In genomic region chr18:7684357-7684756, GRCh38 we compare ENCODE assay signal across 20 cellular contexts.
DNase-seq lines count a peak whose midpoint lies in the region; ATAC-seq, FAIRE-seq and TF ChIP-seq lines count a peak whose summit lies in the region.
"Had no signal": no experiment of that assay in that cellular context is flagged by ENCODE, and none has a peak within 500 bp of the region (broad histone marks: within the 10 kb centered on the region; RNA-seq: fewer than 3 reads in every experiment).

No MANE protein-coding gene starts in this region.

- FAIRE-seq in astrocyte (lab: Jason Lieb, UNC), result no peak
- FAIRE-seq: A204.1, GM12892, GM18507, HepG2 had no signal

- peaks cover 2% of the 10 kb centered on the region for H3K9me3 Mint-ChIP-seq in astrocyte (ENCODE audit: unreplicated experiment)
- H3K9me3 Mint-ChIP-seq: H9 had no signal

- WGBS in heart right ventricle, 2 donors, result 55 to 63% methylated on average over 4 of the region's 4 CpGs

- peaks cover 2% of the 10 kb centered on the region for H3K36me3 Mint-ChIP-seq in astrocyte (ENCODE audit: low read depth, unreplicated experiment)
- H3K36me3 Mint-ChIP-seq: CD14-positive monocyte; CD4-positive, alpha-beta memory T cell; IgD-negative memory B cell had no signal

- intact Hi-C loops in heart right ventricle (cut with DNase I), result no loop called here

- DNase-seq in heart right ventricle, result no peak
- DNase-seq in right atrium auricular region (ENCODE audit: low spot score), result no peak
- no peak for DNase-seq in RWPE2 (ENCODE audit: low spot score)
- no peak for DNase-seq in astrocyte (ENCODE audit: low read depth)
- no peak for DNase-seq in foreskin keratinocyte
- DNase-seq in stimulated activated CD4-positive, alpha-beta T cell treated with anti-CD3 and anti-CD28 coated beads, Interleukin-4, amount 100 ng/mL, for 4 hours, result no peak
- DNase-seq in activated CD4-positive, alpha-beta T cell treated with anti-CD3 and anti-CD28 coated beads for 48 hours, result no peak
- DNase-seq: CD4-positive, alpha-beta memory T cell; DMS153; DMS79; GDM1 had no signal

- peaks cover 19% of the 10 kb centered on the region for H3K4me1 Mint-ChIP-seq in astrocyte (ENCODE audit: low read depth, unreplicated experiment)
- H3K4me1 Mint-ChIP-seq: CD14-positive monocyte; CD4-positive, alpha-beta memory T cell; IgD-negative memory B cell had no signal

- H3K27me3 ChIP-seq in heart right ventricle (no peaks in the 10 kb centered on the region), right atrium auricular region (no peaks in the 10 kb centered on the region), RWPE2 (ENCODE audit: insufficient read depth, poor library complexity, severe bottlenecking) (no peaks in the 10 kb centered on the region), astrocyte (ENCODE audit: insufficient read depth, low read length) (no peaks in the 10 kb centered on the region), foreskin keratinocyte (no peaks in the 10 kb centered on the region)
- H3K27me3 ChIP-seq: BLaER1 had no signal

- H4K20me1 ChIP-seq in astrocyte (ENCODE audit: insufficient read depth, low read length), result peaks cover 5% of the 10 kb centered on the region
- H4K20me1 ChIP-seq: BLaER1 had no signal

- H2AFZ ChIP-seq in astrocyte (ENCODE audit: low read depth, low read length), result no peak overlapping the region

- ATAC-seq in heart right ventricle, result peak in 4 of 8 donors; percentile 22 to 61 (median 24)
- no peak for ATAC-seq in RWPE2 (ENCODE audit: low read depth)
- no peak for ATAC-seq in foreskin keratinocyte
- no peak for ATAC-seq in GM19467 (IDR thresholded peaks at IDR 0.05; ENCODE audit: unreplicated experiment)
- ATAC-seq: HepG2 had no signal

- TF ChIP-seq CTCF in heart right ventricle (IDR thresholded peaks at IDR 0.05) (no peak), right atrium auricular region (IDR thresholded peaks at IDR 0.05) (no peak), RWPE2 (IDR thresholded peaks at IDR 0.05; ENCODE audit: poor library complexity, severe bottlenecking) (no peak), astrocyte (IDR thresholded peaks at IDR 0.05; ENCODE audit: insufficient read depth, low read depth, low read length) (no peak), foreskin keratinocyte (conservative IDR thresholded peaks at IDR 0.05) (no peak)

- H3K27me3 Mint-ChIP-seq in astrocyte (ENCODE audit: low read depth, unreplicated experiment), result no peaks in the 10 kb centered on the region
- H3K27me3 Mint-ChIP-seq: CD4-positive, alpha-beta memory T cell; IgD-negative memory B cell had no signal

- H3K27ac ChIP-seq in heart right ventricle (peak overlapping the region in 8 of 10 donors; percentile 7 to 73 (median 54)), right atrium auricular region (peak overlapping the region in 1 of 2 donors; percentile 61), RWPE2 (ENCODE audit: poor library complexity, severe bottlenecking) (peak overlapping the region; percentile 50), astrocyte (ENCODE audit: low read depth, low read length) (no peak overlapping the region), foreskin keratinocyte (peak overlapping the region; percentile 53)
- H3K27ac ChIP-seq: BLaER1 had no signal

- no peaks in the 10 kb centered on the region for H3K9me3 ChIP-seq in heart right ventricle
- no peaks in the 10 kb centered on the region for H3K9me3 ChIP-seq in right atrium auricular region
- H3K9me3 ChIP-seq in RWPE2 (ENCODE audit: severe bottlenecking), result no peaks in the 10 kb centered on the region
- H3K9me3 ChIP-seq in astrocyte (ENCODE audit: insufficient read depth, low read depth, low read length), result no peaks in the 10 kb centered on the region
- H3K9me3 ChIP-seq: BLaER1 had no signal

- H3K4me1 ChIP-seq in heart right ventricle (peaks cover 6 to 90% (median 52%) of the 10 kb centered on the region in 9 donors), right atrium auricular region (peaks cover 4 to 27% of the 10 kb centered on the region in 2 donors), RWPE2 (ENCODE audit: insufficient read depth, poor library complexity, severe bottlenecking) (peaks cover 11% of the 10 kb centered on the region), astrocyte (ENCODE audit: insufficient read depth, low read length) (no peaks in the 10 kb centered on the region), foreskin keratinocyte (peaks cover 11% of the 10 kb centered on the region)

- H3K9ac ChIP-seq in astrocyte (ENCODE audit: low read length), result no peak overlapping the region
- H3K9ac ChIP-seq: BLaER1 had no signal

- H3K79me2 ChIP-seq in astrocyte (ENCODE audit: insufficient read depth, low read length), result peaks cover 16% of the 10 kb centered on the region

- peak overlapping the region; percentile 54 for H3K27ac Mint-ChIP-seq in astrocyte (ENCODE audit: unreplicated experiment)
- H3K27ac Mint-ChIP-seq: CD14-positive monocyte; CD4-positive, alpha-beta memory T cell; H9; IgD-negative memory B cell had no signal

- no peak overlapping the region for H3K4me2 ChIP-seq in astrocyte (ENCODE audit: low read length)
- H3K4me2 ChIP-seq: BLaER1 had no signal

- peak overlapping the region in 1 of 10 donors; percentile 4 for H3K4me3 ChIP-seq in heart right ventricle
- no peak overlapping the region for H3K4me3 ChIP-seq in right atrium auricular region
- no peak overlapping the region for H3K4me3 ChIP-seq in RWPE2 (ENCODE audit: severe bottlenecking)
- H3K4me3 ChIP-seq in astrocyte (ENCODE audit: insufficient read depth, low read depth, low read length), result no peak overlapping the region
- H3K4me3 ChIP-seq: BLaER1 had no signal

- no peak overlapping the region for H3K4me3 Mint-ChIP-seq in astrocyte (ENCODE audit: unreplicated experiment)
- H3K4me3 Mint-ChIP-seq: CD14-positive monocyte; CD4-positive, alpha-beta memory T cell; H9; IgD-negative memory B cell had no signal

- H3K36me3 ChIP-seq in heart right ventricle, result no peaks in the 10 kb centered on the region
- H3K36me3 ChIP-seq in right atrium auricular region, result no peaks in the 10 kb centered on the region
- H3K36me3 ChIP-seq in RWPE2 (ENCODE audit: low read depth), result no peaks in the 10 kb centered on the region
- no peaks in the 10 kb centered on the region for H3K36me3 ChIP-seq in astrocyte (ENCODE audit: insufficient read depth, low read length)
- H3K36me3 ChIP-seq: BLaER1 had no signal
